In genomic region chr1:185156321-185156853, GRCh38 we compare ENCODE assay signal across 8 cellular contexts. TPM values are rescaled to one million over a fixed set of nuclear protein-coding genes. Genes with fewer than 3 reads are reported as not detected.
A peak's percentile ranks its signal among the peaks of the same experiment; 100 is the strongest.
DNase-seq lines count a peak whose midpoint lies in the region; ATAC-seq and TF ChIP-seq lines count a peak whose summit lies in the region.

No MANE protein-coding gene starts in this region.

- DNase-seq in GM12864 (ENCODE audit: low read depth) = no peak
- DNase-seq in activated CD4-positive, CD25-positive, alpha-beta regulatory T cell treated with anti-CD3 and anti-CD28 coated beads, Interleukin-2, amount 50 U/mL, for 16 hours (ENCODE audit: low read depth, low spot score) = peak; percentile 12
- DNase-seq in glutamatergic neuron = no peak
- DNase-seq in pons (ENCODE audit: low spot score) = peak; percentile 41
- no peak for DNase-seq in activated effector memory CD4-positive, alpha-beta T cell treated with Interleukin-2 at 50 U/mL for 16 hours
- no peak for DNase-seq in NCI-H510A treated with DMSO at 0.1 percent for 48 hours (lab: John Stamatoyannopoulos, UW)

- no peak for TF ChIP-seq CTCF in GM12864 (IDR thresholded peaks at IDR 0.05; ENCODE audit: low read depth, low read length, missing control alignments)
- TF ChIP-seq CTCF in glutamatergic neuron (IDR thresholded peaks at IDR 0.05; ENCODE audit: partially characterized antibody, unreplicated experiment) = no peak

- H3K4me3 Mint-ChIP-seq in glutamatergic neuron (ENCODE audit: unreplicated experiment) = peak overlapping the region; percentile 99

- H3K36me3 Mint-ChIP-seq in glutamatergic neuron (ENCODE audit: unreplicated experiment) = no peaks in the 10 kb centered on the region

- H3K27me3 Mint-ChIP-seq in glutamatergic neuron (ENCODE audit: unreplicated experiment) = peaks cover 7% of the 10 kb centered on the region

- peak overlapping the region; percentile 96 for H3K27ac Mint-ChIP-seq in glutamatergic neuron (ENCODE audit: unreplicated experiment)

- H3K4me3 ChIP-seq in GM12864 (ENCODE audit: low read depth, low read length) = peak overlapping the region; percentile 73

- peaks cover 15% of the 10 kb centered on the region for H3K4me1 Mint-ChIP-seq in glutamatergic neuron (ENCODE audit: low read depth, unreplicated experiment)

- peaks cover 7% of the 10 kb centered on the region for H3K9me3 Mint-ChIP-seq in glutamatergic neuron (ENCODE audit: unreplicated experiment)

- peak; percentile 21 for ATAC-seq in GM21360 (IDR thresholded peaks at IDR 0.05; ENCODE audit: unreplicated experiment)
- peak; percentile 20 for ATAC-seq in HG03521 (IDR thresholded peaks at IDR 0.05; ENCODE audit: unreplicated experiment)

RNA-seq across cellular contexts. Expression of gene TRMT1L, which starts 0.4 kb away (rescaled TPM):
- total RNA-seq in glutamatergic neuron (ENCODE audit: unreplicated experiment) = 13.5 TPM

RNA-seq across cellular contexts. Expression of gene SWT1, which starts 0.6 kb away (rescaled TPM):
- total RNA-seq in glutamatergic neuron (ENCODE audit: unreplicated experiment) = 15.5 TPM

Comparison
In these comparisons a context has a peak if more than half of its experiments do, and no peak if none do; other contexts are left out.
1. DNase-seq: peak in activated CD4-positive, CD25-positive, alpha-beta regulatory T cell treated with anti-CD3 and anti-CD28 coated beads, Interleukin-2, amount 50 U/mL, for 16 hours (single experiment) and pons (single experiment); none in GM12864 (single experiment), glutamatergic neuron (single experiment), activated effector memory CD4-positive, alpha-beta T cell treated with Interleukin-2 at 50 U/mL for 16 hours (single experiment) and NCI-H510A treated with DMSO at 0.1 percent for 48 hours (single experiment).